1 cellular context compared by ENCODE assay signal in genomic region chr3:52195823-52196331, GRCh38.
TF ChIP-seq lines count a peak whose summit lies in the region.

No MANE protein-coding gene starts in this region.

TF ChIP-seq in liver, 16 proteins besides CTCF, POLR2A, EP300 and RAD21 (continued from another document):
- TF ChIP-seq ZBTB33 (IDR thresholded peaks at IDR 0.05) = no peak
